23 cellular contexts compared by ENCODE assay signal in genomic region chr5:106822851-106823250, GRCh38.
"Had no signal": no experiment of that assay in that cellular context is flagged by ENCODE, and none has a peak within 500 bp of the region (broad histone marks: within the 10 kb centered on the region; RNA-seq: fewer than 3 reads in every experiment).

No MANE protein-coding gene starts in this region.

- H3K4me3 ChIP-seq: esophagus squamous epithelium, gastrocnemius medialis, neural progenitor cell, prostate gland, sigmoid colon, spleen, thoracic aorta, tibial nerve, upper lobe of left lung had no signal

- H3K36me3 Mint-ChIP-seq: naive thymus-derived CD4-positive, alpha-beta T cell; neural progenitor cell; stimulated activated naive B cell treated with anti-CD40 and anti-IgM and Interleukin-4, amounts not matched to agents 10 μg/mL and 1 μg/mL and 100 μg/mL, for 72 hours had no signal

- H3K9ac ChIP-seq: neural progenitor cell had no signal

- H3K4me1 ChIP-seq: esophagus squamous epithelium, gastrocnemius medialis, neural progenitor cell, prostate gland, sigmoid colon, spleen, tibial nerve, upper lobe of left lung had no signal

- H3K27me3 ChIP-seq: esophagus squamous epithelium, gastrocnemius medialis, neural progenitor cell, sigmoid colon, spleen, tibial nerve, upper lobe of left lung had no signal

- H3K27me3 Mint-ChIP-seq: dendritic cell treated with granulocyte-macrophage colony-stimulating factor and Interleukin-4, amounts not matched to agents 40 ng/mL and 50 ng/mL, for 4 days; naive thymus-derived CD4-positive, alpha-beta T cell; stimulated activated naive B cell treated with anti-CD40 and anti-IgM and Interleukin-4, amounts not matched to agents 10 μg/mL and 1 μg/mL and 100 μg/mL, for 72 hours; stimulated activated naive CD8-positive, alpha-beta T cell treated with anti-CD3 and anti-CD28 coated beads, Interleukin-15, Interleukin-2, amounts not matched to agents 100 ng/mL and 50 ng/mL, for 24 hours had no signal

- H3K4me3 Mint-ChIP-seq: dendritic cell treated with granulocyte-macrophage colony-stimulating factor and Interleukin-4, amounts not matched to agents 40 ng/mL and 50 ng/mL, for 4 days; naive thymus-derived CD4-positive, alpha-beta T cell; nephron; neural progenitor cell; stimulated activated naive B cell treated with anti-CD40 and anti-IgM and Interleukin-4, amounts not matched to agents 10 μg/mL and 1 μg/mL and 100 μg/mL, for 72 hours; stimulated activated naive CD8-positive, alpha-beta T cell treated with anti-CD3 and anti-CD28 coated beads, Interleukin-15, Interleukin-2, amounts not matched to agents 100 ng/mL and 50 ng/mL, for 24 hours had no signal

- DNase-seq: effector CD8-positive, alpha-beta T cell; erythroblast; esophagus squamous epithelium; foreskin fibroblast; gastrocnemius medialis; head of caudate nucleus; kidney; mesendoderm; midbrain; naive thymus-derived CD4-positive, alpha-beta T cell; right cardiac atrium; sigmoid colon; spleen; stimulated activated naive B cell treated with anti-CD40 and anti-IgM and Interleukin-4, amounts not matched to agents 10 μg/mL and 1 μg/mL and 100 μg/mL, for 72 hours; upper lobe of left lung had no signal

- H3K4me1 Mint-ChIP-seq: naive thymus-derived CD4-positive, alpha-beta T cell; neural progenitor cell; stimulated activated naive B cell treated with anti-CD40 and anti-IgM and Interleukin-4, amounts not matched to agents 10 μg/mL and 1 μg/mL and 100 μg/mL, for 72 hours had no signal

- H3K9me3 Mint-ChIP-seq: dendritic cell treated with granulocyte-macrophage colony-stimulating factor and Interleukin-4, amounts not matched to agents 40 ng/mL and 50 ng/mL, for 4 days; nephron; neural progenitor cell; stimulated activated naive B cell treated with anti-CD40 and anti-IgM and Interleukin-4, amounts not matched to agents 10 μg/mL and 1 μg/mL and 100 μg/mL, for 72 hours; stimulated activated naive CD8-positive, alpha-beta T cell treated with anti-CD3 and anti-CD28 coated beads, Interleukin-15, Interleukin-2, amounts not matched to agents 100 ng/mL and 50 ng/mL, for 24 hours had no signal

- H3K9me3 ChIP-seq: esophagus squamous epithelium, gastrocnemius medialis, prostate gland, sigmoid colon, spleen, thoracic aorta, tibial nerve, upper lobe of left lung had no signal

- H3K27ac Mint-ChIP-seq: dendritic cell treated with granulocyte-macrophage colony-stimulating factor and Interleukin-4, amounts not matched to agents 40 ng/mL and 50 ng/mL, for 4 days; naive thymus-derived CD4-positive, alpha-beta T cell; nephron; neural progenitor cell; stimulated activated naive B cell treated with anti-CD40 and anti-IgM and Interleukin-4, amounts not matched to agents 10 μg/mL and 1 μg/mL and 100 μg/mL, for 72 hours; stimulated activated naive CD8-positive, alpha-beta T cell treated with anti-CD3 and anti-CD28 coated beads, Interleukin-15, Interleukin-2, amounts not matched to agents 100 ng/mL and 50 ng/mL, for 24 hours had no signal

- H3K27ac ChIP-seq: esophagus squamous epithelium, gastrocnemius medialis, neural progenitor cell, prostate gland, sigmoid colon, spleen, thoracic aorta, tibial nerve, upper lobe of left lung had no signal

- FAIRE-seq: urothelium cell line had no signal

- H3K36me3 ChIP-seq: esophagus squamous epithelium, gastrocnemius medialis, neural progenitor cell, prostate gland, sigmoid colon, spleen, thoracic aorta, tibial nerve, upper lobe of left lung had no signal
